Comparison of ENCODE assay signal across 8 cellular contexts in the genomic region with DNA sequence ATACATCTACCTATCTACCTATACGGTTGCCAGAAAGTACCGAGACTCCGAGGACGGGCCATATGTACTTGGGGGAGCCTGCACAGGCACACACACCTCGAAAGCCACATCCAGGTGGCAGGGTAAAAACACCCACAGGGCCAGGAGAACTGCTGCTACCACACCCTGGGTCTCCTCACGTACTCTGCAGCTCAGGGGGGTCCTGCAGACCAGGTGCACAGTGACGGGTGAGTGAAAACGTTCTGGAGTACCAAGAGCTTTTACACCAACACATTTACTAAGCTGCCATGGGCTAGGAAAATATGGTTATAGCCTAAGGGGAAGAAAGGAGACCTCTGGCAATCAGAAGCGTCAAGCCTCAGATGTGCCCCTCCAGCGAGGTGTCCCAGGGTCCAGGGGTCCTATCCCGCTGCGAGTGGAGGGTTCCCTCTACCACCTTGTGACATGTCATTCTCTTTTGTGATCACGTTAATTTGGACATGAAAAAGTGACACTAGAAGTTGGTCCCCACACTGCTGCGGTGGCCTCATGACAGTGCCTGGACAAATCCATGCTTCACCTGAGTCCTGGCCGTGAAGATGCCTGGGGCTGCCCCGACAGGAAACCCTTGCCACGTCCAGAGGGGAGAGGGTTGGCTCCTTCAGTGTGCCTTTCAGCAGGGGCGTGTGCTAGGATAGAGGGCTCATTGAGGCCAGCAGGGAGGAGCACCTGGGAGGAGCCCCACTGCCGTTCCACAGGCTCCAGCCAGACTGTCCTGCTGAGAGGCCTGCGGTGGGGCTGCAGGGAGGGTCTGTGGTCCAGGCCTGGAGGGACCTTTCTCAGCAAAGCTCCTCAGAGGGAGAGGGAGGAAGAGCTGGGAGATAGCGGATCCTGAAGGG. TPM values are rescaled to one million over a fixed set of nuclear protein-coding genes. Genes with fewer than 3 reads are reported as not detected.
DNase-seq lines count a peak whose midpoint lies in the region; ATAC-seq and TF ChIP-seq lines count a peak whose summit lies in the region.

No MANE protein-coding gene starts in this region.

- DNase-seq in activated T-cell treated with anti-CD3 and anti-CD28 coated beads, Interleukin-2, amount 50 U/mL, for 72 hours: no peak
- DNase-seq in activated T-cell treated with anti-CD3 and anti-CD28 coated beads for 4 hours (no peak), right lobe of liver (peak in 2 of 3 donors; percentile 15 to 40), ureter (ENCODE audit: low spot score) (no peak)
- no peak for DNase-seq in activated naive CD8-positive, alpha-beta T cell treated with anti-CD3 and anti-CD28 coated beads for 36 hours

- no peak for TF ChIP-seq CTCF in right lobe of liver (IDR thresholded peaks at IDR 0.05)

- WGBS in right lobe of liver (ENCODE audit: insufficient coverage, low coverage, low lambda C conversion rate, missing lambda C conversion rate): 81% methylated on average over 6 of the region's 21 CpGs

- peaks cover 0 to 26% (median 8%) of the 10 kb centered on the region in 4 donors for H3K4me1 ChIP-seq in right lobe of liver

- H3K4me3 Mint-ChIP-seq in activated T-cell treated with anti-CD3 and anti-CD28 coated beads, Interleukin-2, amount 50 U/mL, for 72 hours: peak overlapping the region; percentile 89 to 95
- peak overlapping the region; percentile 93 for H3K4me3 Mint-ChIP-seq in activated naive CD8-positive, alpha-beta T cell treated with anti-CD3 and anti-CD28 coated beads for 36 hours

- H3K27me3 ChIP-seq in right lobe of liver: no peaks in the 10 kb centered on the region

- TF ChIP-seq POLR2A in right lobe of liver (IDR thresholded peaks at IDR 0.05): no peak

- peak overlapping the region in 1 of 3 donors; percentile 2 for H3K4me3 ChIP-seq in right lobe of liver

- no peak for ATAC-seq in activated T-cell treated with anti-CD3 and anti-CD28 coated beads, Interleukin-2, amount 50 U/mL, for 72 hours (replicated peaks in 1 of 2)
- no peak for ATAC-seq in right lobe of liver
- ATAC-seq in GM21360 (IDR thresholded peaks at IDR 0.05; ENCODE audit: unreplicated experiment): no peak
- ATAC-seq in GM19324 (IDR thresholded peaks at IDR 0.05; ENCODE audit: low FRiP score, unreplicated experiment): no peak

- H3K27me3 Mint-ChIP-seq in activated T-cell treated with anti-CD3 and anti-CD28 coated beads, Interleukin-2, amount 50 U/mL, for 72 hours (ENCODE audit: low read depth): no peaks in the 10 kb centered on the region
- no peaks in the 10 kb centered on the region for H3K27me3 Mint-ChIP-seq in activated naive CD8-positive, alpha-beta T cell treated with anti-CD3 and anti-CD28 coated beads for 36 hours

- H3K9me3 Mint-ChIP-seq in activated T-cell treated with anti-CD3 and anti-CD28 coated beads, Interleukin-2, amount 50 U/mL, for 72 hours: no peaks in the 10 kb centered on the region
- H3K9me3 Mint-ChIP-seq in activated naive CD8-positive, alpha-beta T cell treated with anti-CD3 and anti-CD28 coated beads for 36 hours: no peaks in the 10 kb centered on the region

- intact Hi-C loops in right lobe of liver (cut with DNase I): no loop called here

- H3K36me3 Mint-ChIP-seq in activated T-cell treated with anti-CD3 and anti-CD28 coated beads, Interleukin-2, amount 50 U/mL, for 72 hours (ENCODE audit: insufficient read depth in 2 of 2): peaks cover 3 to 6% of the 10 kb centered on the region in 2 donors
- peaks cover 10% of the 10 kb centered on the region for H3K36me3 Mint-ChIP-seq in activated naive CD8-positive, alpha-beta T cell treated with anti-CD3 and anti-CD28 coated beads for 36 hours

- H3K9me3 ChIP-seq in right lobe of liver: no peaks in the 10 kb centered on the region

- H3K36me3 ChIP-seq in right lobe of liver: no peaks in the 10 kb centered on the region

- H3K27ac Mint-ChIP-seq in activated T-cell treated with anti-CD3 and anti-CD28 coated beads, Interleukin-2, amount 50 U/mL, for 72 hours: peak overlapping the region; percentile 76
- H3K27ac Mint-ChIP-seq in activated naive CD8-positive, alpha-beta T cell treated with anti-CD3 and anti-CD28 coated beads for 36 hours: peak overlapping the region; percentile 38

- peak overlapping the region in 1 of 3 donors; percentile 87 for H3K27ac ChIP-seq in right lobe of liver
- H3K27ac ChIP-seq in temporal lobe (ENCODE audit: low read depth, low read length): peak overlapping the region; percentile 58

- H3K4me1 Mint-ChIP-seq in activated T-cell treated with anti-CD3 and anti-CD28 coated beads, Interleukin-2, amount 50 U/mL, for 72 hours (ENCODE audit: low read depth): peaks cover 55% of the 10 kb centered on the region
- H3K4me1 Mint-ChIP-seq in activated naive CD8-positive, alpha-beta T cell treated with anti-CD3 and anti-CD28 coated beads for 36 hours: peaks cover 31% of the 10 kb centered on the region

RNA-seq across cellular contexts. Expression of a gene that starts 1.8 kb away (rescaled TPM):
- 10 to 100 TPM; 52.9 to 58.1 TPM for total RNA-seq in activated T-cell treated with anti-CD3 and anti-CD28 coated beads, Interleukin-2, amount 50 U/mL, for 72 hours
- 10 to 100 TPM; 39.3 to 43.1 TPM for total RNA-seq in activated naive CD8-positive, alpha-beta T cell treated with anti-CD3 and anti-CD28 coated beads for 36 hours
- total RNA-seq in right lobe of liver (10 to 100 TPM; 15.6 to 26.3 (median 18.7) TPM), temporal lobe (15.5 TPM), ureter (53.7 TPM)

RNA-seq across cellular contexts. Expression of a gene that starts 16.2 kb away (rescaled TPM):
- total RNA-seq in activated T-cell treated with anti-CD3 and anti-CD28 coated beads, Interleukin-2, amount 50 U/mL, for 72 hours: under 1 TPM; 0.31 to 0.88 TPM
- under 1 TPM; 0.12 to 0.14 TPM for total RNA-seq in activated naive CD8-positive, alpha-beta T cell treated with anti-CD3 and anti-CD28 coated beads for 36 hours
- total RNA-seq in right lobe of liver: 10 to 100 TPM in 5 of 6 experiments, 1 to 10 TPM in 1; 9.8 to 40.2 (median 26.2) TPM
- 0.98 TPM for total RNA-seq in temporal lobe
- total RNA-seq in ureter: 108 TPM

RNA-seq across cellular contexts. Expression of a gene that starts 28.0 kb away (rescaled TPM):
- 10 to 100 TPM; 23.1 to 28.2 TPM for total RNA-seq in activated T-cell treated with anti-CD3 and anti-CD28 coated beads, Interleukin-2, amount 50 U/mL, for 72 hours
- total RNA-seq in activated naive CD8-positive, alpha-beta T cell treated with anti-CD3 and anti-CD28 coated beads for 36 hours: 10 to 100 TPM; 86.8 to 89.7 TPM
- total RNA-seq in right lobe of liver (100 to 1,000 TPM in 4 of 6 experiments, 10 to 100 TPM in 2; 82.8 to 257 (median 121) TPM), temporal lobe (19.7 TPM), ureter (393 TPM)

Comparison
In these comparisons a context has a peak if more than half of its experiments do, and no peak if none do; other contexts are left out.
1. DNase-seq: peak in right lobe of liver (2 of 3); none in activated T-cell treated with anti-CD3 and anti-CD28 coated beads, Interleukin-2, amount 50 U/mL, for 72 hours (0 of 2), activated T-cell treated with anti-CD3 and anti-CD28 coated beads for 4 hours (single experiment), activated naive CD8-positive, alpha-beta T cell treated with anti-CD3 and anti-CD28 coated beads for 36 hours (single experiment) and ureter (single experiment).